In genomic region chr1:92273039-92273438, GRCh38 we compare ENCODE assay signal across 38 cellular contexts. TPM values are rescaled to one million over a fixed set of nuclear protein-coding genes. Genes with fewer than 3 reads are reported as not detected.
"Had no signal": no experiment of that assay in that cellular context is flagged by ENCODE, and none has a peak within 500 bp of the region (broad histone marks: within the 10 kb centered on the region; RNA-seq: fewer than 3 reads in every experiment).

No MANE protein-coding gene starts in this region.

- H3K4me3 Mint-ChIP-seq: activated CD4-positive, alpha-beta memory T cell treated with anti-CD3 and anti-CD28 coated beads, Interleukin-2, amount 10 ng/mL, durations not matched to agents 7 days and 5 days; activated CD8-positive, alpha-beta memory T cell treated with anti-CD3 and anti-CD28 coated beads, Interleukin-2, amount 10 ng/mL, durations not matched to agents 7 days and 5 days; activated naive CD4-positive, alpha-beta T cell treated with anti-CD3 and anti-CD28 coated beads, Interleukin-2, amount 10 ng/mL, durations not matched to agents 7 days and 5 days; activated naive CD8-positive, alpha-beta T cell; activated naive CD8-positive, alpha-beta T cell treated with anti-CD3 and anti-CD28 coated beads, Interleukin-2, amount 50 U/mL, for 24 hours had no signal

- DNase-seq: activated CD4-positive, alpha-beta memory T cell treated with anti-CD3 and anti-CD28 coated beads, Interleukin-2, amount 10 ng/mL, durations not matched to agents 7 days and 5 days; activated CD4-positive, alpha-beta T cell treated with anti-CD3 and anti-CD28 coated beads for 1 hour; activated CD4-positive, alpha-beta T cell treated with anti-CD3 and anti-CD28 coated beads for 48 hours; activated CD4-positive, CD25-positive, alpha-beta regulatory T cell; activated CD8-positive, alpha-beta memory T cell treated with anti-CD3 and anti-CD28 coated beads for 24 hours; activated CD8-positive, alpha-beta memory T cell treated with anti-CD3 and anti-CD28 coated beads, Interleukin-2, amount 10 ng/mL, durations not matched to agents 7 days and 5 days; activated CD8-positive, alpha-beta memory T cell treated with anti-CD3 and anti-CD28 coated beads, Interleukin-2, amount 50 U/mL, for 48 hours; activated effector memory CD4-positive, alpha-beta T cell treated with Interleukin-2 at 50 U/mL for 16 hours; activated naive CD4-positive, alpha-beta T cell treated with anti-CD3 and anti-CD28 coated beads, Interleukin-2, amount 10 ng/mL, durations not matched to agents 7 days and 5 days; activated naive CD8-positive, alpha-beta T cell treated with anti-CD3 and anti-CD28 coated beads, Interleukin-2, amount 50 U/mL, for 24 hours; activated T-cell treated with anti-CD3 and anti-CD28 coated beads, Interleukin-2, amount 50 U/mL, for 48 hours; aorta; brain microvascular endothelial cell; central memory CD4-positive, alpha-beta T cell; MM.1S; NCI-H1092 treated with DMSO at 0.1 percent for 48 hours; NCI-H1417; NCI-H146; NCI-H187; NCI-H2029 treated with DMSO at 0.1 percent for 48 hours; NCI-H2107; NCI-H226; NCI-H446 treated with DMSO at 0.1 percent for 48 hours; NCI-H524; SIG-M5; SW 1271; T-helper 1 cell; T-helper 2 cell; T-helper 9 cell; WERI-Rb-1 had no signal

- H3K4me1 Mint-ChIP-seq: activated naive CD4-positive, alpha-beta T cell treated with anti-CD3 and anti-CD28 coated beads, Interleukin-2, amount 10 ng/mL, durations not matched to agents 7 days and 5 days; activated naive CD8-positive, alpha-beta T cell treated with anti-CD3 and anti-CD28 coated beads, Interleukin-2, amount 50 U/mL, for 24 hours had no signal

- H3K9me3 Mint-ChIP-seq: activated CD4-positive, alpha-beta memory T cell treated with anti-CD3 and anti-CD28 coated beads, Interleukin-2, amount 10 ng/mL, durations not matched to agents 7 days and 5 days; activated naive CD4-positive, alpha-beta T cell treated with anti-CD3 and anti-CD28 coated beads, Interleukin-2, amount 10 ng/mL, durations not matched to agents 7 days and 5 days; activated naive CD8-positive, alpha-beta T cell treated with anti-CD3 and anti-CD28 coated beads, Interleukin-2, amount 50 U/mL, for 24 hours had no signal

- ATAC-seq: activated CD8-positive, alpha-beta memory T cell treated with anti-CD3 and anti-CD28 coated beads, Interleukin-2, amount 10 ng/mL, durations not matched to agents 7 days and 5 days; activated naive CD8-positive, alpha-beta T cell treated with anti-CD3 and anti-CD28 coated beads, Interleukin-2, amount 50 U/mL, for 24 hours; Panc1; Right ventricle myocardium inferior had no signal

- H3K27ac ChIP-seq: brain microvascular endothelial cell, KMS-11, RWPE1, WERI-Rb-1 had no signal

- H3K27ac Mint-ChIP-seq: activated CD4-positive, alpha-beta memory T cell treated with anti-CD3 and anti-CD28 coated beads, Interleukin-2, amount 10 ng/mL, durations not matched to agents 7 days and 5 days; activated CD8-positive, alpha-beta memory T cell treated with anti-CD3 and anti-CD28 coated beads, Interleukin-2, amount 10 ng/mL, durations not matched to agents 7 days and 5 days; activated naive CD4-positive, alpha-beta T cell treated with anti-CD3 and anti-CD28 coated beads, Interleukin-2, amount 10 ng/mL, durations not matched to agents 7 days and 5 days; activated naive CD8-positive, alpha-beta T cell; activated naive CD8-positive, alpha-beta T cell treated with anti-CD3 and anti-CD28 coated beads, Interleukin-2, amount 50 U/mL, for 24 hours had no signal

- H3K27me3 Mint-ChIP-seq: activated CD4-positive, alpha-beta memory T cell treated with anti-CD3 and anti-CD28 coated beads, Interleukin-2, amount 10 ng/mL, durations not matched to agents 7 days and 5 days; activated CD8-positive, alpha-beta memory T cell treated with anti-CD3 and anti-CD28 coated beads, Interleukin-2, amount 10 ng/mL, durations not matched to agents 7 days and 5 days; activated naive CD4-positive, alpha-beta T cell treated with anti-CD3 and anti-CD28 coated beads, Interleukin-2, amount 10 ng/mL, durations not matched to agents 7 days and 5 days; activated naive CD8-positive, alpha-beta T cell; activated naive CD8-positive, alpha-beta T cell treated with anti-CD3 and anti-CD28 coated beads, Interleukin-2, amount 50 U/mL, for 24 hours had no signal

RNA-seq across cellular contexts. Expression of gene C1orf146, which starts 55.3 kb away (rescaled TPM):
- total RNA-seq: activated CD4-positive, alpha-beta memory T cell treated with anti-CD3 and anti-CD28 coated beads, Interleukin-2, amount 10 ng/mL, durations not matched to agents 7 days and 5 days; activated CD8-positive, alpha-beta memory T cell treated with anti-CD3 and anti-CD28 coated beads, Interleukin-2, amount 10 ng/mL, durations not matched to agents 7 days and 5 days; aorta; cerebellum; LHCN-M2; Right ventricle myocardium inferior; SK-MEL-5 had no signal
